Comparison of ENCODE assay signal across 15 cellular contexts in the genomic region with DNA sequence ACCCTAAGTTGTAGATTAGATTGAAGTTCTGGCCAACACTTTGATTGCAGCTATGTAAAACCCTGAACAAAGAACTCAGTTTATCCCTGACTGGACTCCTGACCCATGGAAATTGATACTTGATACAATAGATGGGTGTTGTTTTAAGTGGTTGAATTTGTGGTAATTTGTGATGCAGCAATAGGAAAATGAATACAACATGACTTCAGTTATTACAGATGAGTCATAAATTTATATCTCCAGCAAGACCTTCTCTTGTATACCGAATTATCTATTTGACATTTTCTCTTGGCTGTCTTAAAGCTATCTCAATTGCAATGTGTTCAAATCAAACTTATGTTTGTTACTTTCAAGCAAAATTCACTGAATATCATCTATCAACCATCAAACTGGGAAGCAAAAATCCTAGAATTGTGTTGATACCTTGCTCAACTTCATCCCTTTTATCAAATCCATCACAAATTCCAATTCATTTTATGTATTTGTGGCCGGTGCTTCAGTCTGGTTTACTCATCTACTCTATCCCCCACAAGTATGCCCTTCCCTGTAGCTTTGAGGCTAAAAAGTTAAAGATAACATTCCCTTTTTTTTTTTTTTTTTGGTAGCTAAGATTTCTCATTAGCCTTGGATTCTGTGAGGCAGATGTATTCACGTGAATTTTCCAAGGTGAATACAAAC.
"Had no signal": no experiment of that assay in that cellular context is flagged by ENCODE, and none has a peak within 500 bp of the region (broad histone marks: within the 10 kb centered on the region; RNA-seq: fewer than 3 reads in every experiment).

No MANE protein-coding gene starts in this region.

- H3K27ac ChIP-seq: ascending aorta, coronary artery, thoracic aorta had no signal

- H3K4me3 ChIP-seq: ascending aorta, coronary artery, mucosa of descending colon, thoracic aorta had no signal

- H3K36me3 ChIP-seq: ascending aorta, thoracic aorta had no signal

- H3K9me3 ChIP-seq: ascending aorta, mucosa of descending colon, thoracic aorta had no signal

- H3K4me1 ChIP-seq: ascending aorta had no signal

- ATAC-seq: activated CD8-positive, alpha-beta T cell treated with anti-CD3 and anti-CD28 coated beads for 36 hours; left lobe of liver; mucosa of descending colon; natural killer cell; stimulated activated naive CD8-positive, alpha-beta T cell treated with anti-CD3 and anti-CD28 coated beads, Interleukin-15, amount 100 ng/mL, for 72 hours had no signal

- DNase-seq: activated CD8-positive, alpha-beta memory T cell treated with anti-CD3 and anti-CD28 coated beads, Interleukin-2, amount 50 U/mL, for 48 hours; activated CD8-positive, alpha-beta T cell treated with anti-CD3 and anti-CD28 coated beads for 36 hours; activated naive CD4-positive, alpha-beta T cell; caudate nucleus; effector CD4-positive, alpha-beta T cell; head of caudate nucleus; mucosa of descending colon; natural killer cell; stimulated activated CD4-positive, alpha-beta T cell treated with anti-CD3 and anti-CD28 coated beads, Interleukin-4, amount 100 ng/mL, for 4 hours; stimulated activated naive CD8-positive, alpha-beta T cell treated with anti-CD3 and anti-CD28 coated beads, Interleukin-15, amount 100 ng/mL, for 72 hours; SW 1271 had no signal

- H3K27me3 ChIP-seq: ascending aorta had no signal
